In genomic region chr11:2989551-2989950, GRCh38 we compare ENCODE assay signal across 9 cellular contexts. TPM values are rescaled to one million over a fixed set of nuclear protein-coding genes. Genes with fewer than 3 reads are reported as not detected.
DNase-seq lines count a peak whose midpoint lies in the region; ATAC-seq and TF ChIP-seq lines count a peak whose summit lies in the region.
"Had no signal": no experiment of that assay in that cellular context is flagged by ENCODE, and none has a peak within 500 bp of the region (broad histone marks: within the 10 kb centered on the region; RNA-seq: fewer than 3 reads in every experiment).

No MANE protein-coding gene starts in this region.

- peak overlapping the region; percentile 73 to 99 (median 94) for H3K4me3 Mint-ChIP-seq in IgD-negative memory B cell

- H3K4me3 ChIP-seq in AG10803 (ENCODE audit: low read length) (peak overlapping the region; percentile 86), brain microvascular endothelial cell (ENCODE audit: low read depth, low read length) (peak overlapping the region; percentile 89), mononuclear cell (ENCODE audit: low read length) (peak overlapping the region; percentile 7)

- H3K4me1 Mint-ChIP-seq in IgD-negative memory B cell = peaks cover 33 to 48% (median 42%) of the 10 kb centered on the region in 3 donors

- in situ Hi-C loops in brain microvascular endothelial cell (cut with HindIII; ENCODE audit: low pct_ligation_motif_present, low sequenced_read_pairs) = no loop called here

- H3K27me3 ChIP-seq in brain microvascular endothelial cell (replicated peaks) (no peaks in the 10 kb centered on the region), mononuclear cell (ENCODE audit: insufficient read depth, low read length) (no peaks in the 10 kb centered on the region)

- H3K36me3 ChIP-seq in brain microvascular endothelial cell (replicated peaks) = no peaks in the 10 kb centered on the region

- no peaks in the 10 kb centered on the region for H3K9me3 ChIP-seq in mononuclear cell (ENCODE audit: low read depth, low read length)

- peaks cover 1% of the 10 kb centered on the region for H3K36me3 Mint-ChIP-seq in IgD-negative memory B cell

- H3K27ac Mint-ChIP-seq in IgD-negative memory B cell = peak overlapping the region; percentile 74 to 92 (median 87)

- ATAC-seq in HG03442 (IDR thresholded peaks at IDR 0.05; ENCODE audit: unreplicated experiment) = no peak
- no peak for ATAC-seq in HG02588 (IDR thresholded peaks at IDR 0.05; ENCODE audit: unreplicated experiment)
- ATAC-seq in HG03280 (IDR thresholded peaks at IDR 0.05; ENCODE audit: unreplicated experiment) = no peak

- TF ChIP-seq CTCF in AG10803 (conservative IDR thresholded peaks at IDR 0.05; ENCODE audit: low read length) = no peak
- TF ChIP-seq CTCF in brain microvascular endothelial cell (IDR thresholded peaks at IDR 0.05; ENCODE audit: low read depth, low read length, missing control alignments) = no peak

- no peak overlapping the region for H3K27ac ChIP-seq in brain microvascular endothelial cell

- no peaks in the 10 kb centered on the region for H3K27me3 Mint-ChIP-seq in IgD-negative memory B cell

- peaks cover 64% of the 10 kb centered on the region for H3K4me1 ChIP-seq in mononuclear cell (ENCODE audit: insufficient read depth, low read length)

- no peaks in the 10 kb centered on the region for H3K9me3 Mint-ChIP-seq in IgD-negative memory B cell

- DNase-seq in AG10803 (ENCODE audit: low read depth) (no peak), brain microvascular endothelial cell (no peak), middle frontal gyrus (ENCODE audit: extremely low spot score, low spot score) (no peak)
- DNase-seq: Right ventricle myocardium superior had no signal

RNA-seq across cellular contexts. Expression of gene NAP1L4, which starts 2.6 kb away (rescaled TPM):
- polyA plus RNA-seq in IgD-negative memory B cell = 89.0 TPM
- total RNA-seq in mononuclear cell = 272 TPM

Comparison
In these comparisons a context has a peak if more than half of its experiments do, and no peak if none do; other contexts are left out.
1. H3K4me3 ChIP-seq: peak in every context shown above with its lines; median percentile 89 in brain microvascular endothelial cell; 86 in AG10803; 7 in mononuclear cell.